In the genomic region with DNA sequence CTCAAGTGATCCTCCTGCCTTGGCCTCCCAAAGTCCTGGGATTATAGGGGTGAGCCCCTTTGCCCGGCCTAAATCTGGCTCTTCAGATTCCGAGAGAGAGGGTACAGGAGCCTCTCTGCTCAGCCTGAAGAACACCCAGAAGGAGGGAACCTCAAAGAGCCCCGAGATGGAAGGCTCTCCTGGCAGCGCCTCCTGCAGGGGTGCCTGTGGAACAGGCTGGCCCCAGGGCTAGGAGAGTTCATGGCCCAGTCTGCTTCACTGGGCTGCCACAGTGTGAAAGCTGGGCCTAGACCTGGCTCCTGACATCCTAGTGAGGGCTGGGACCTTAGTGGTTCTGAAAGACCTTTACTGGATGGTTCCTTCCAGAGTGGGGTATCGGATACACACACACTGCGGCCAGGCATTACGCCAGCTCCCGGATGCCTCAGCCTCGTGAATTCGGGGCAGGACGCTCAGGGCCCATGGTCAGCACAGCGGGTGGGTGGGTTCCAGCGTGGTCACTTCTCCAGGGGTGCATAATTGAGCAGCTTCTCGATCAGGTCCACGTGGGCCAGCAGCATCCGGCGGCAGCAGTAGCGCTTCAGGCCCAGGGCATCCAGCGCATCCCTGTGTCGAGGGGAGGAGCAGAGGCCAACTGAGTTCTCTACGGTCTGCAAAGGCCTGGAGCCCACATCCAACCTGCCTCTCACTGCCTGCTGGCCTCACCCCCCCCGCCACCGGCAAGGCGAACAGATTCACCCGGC, we compare ENCODE assay signal across 12 cellular contexts. TPM values are rescaled to one million over a fixed set of nuclear protein-coding genes. Genes with fewer than 3 reads are reported as not detected.
DNase-seq lines count a peak whose midpoint lies in the region; TF ChIP-seq lines count a peak whose summit lies in the region.
"Had no signal": no experiment of that assay in that cellular context is flagged by ENCODE, and none has a peak within 500 bp of the region (broad histone marks: within the 10 kb centered on the region; RNA-seq: fewer than 3 reads in every experiment).

No MANE protein-coding gene starts in this region.

- H3K4me2 ChIP-seq in MM.1S (ENCODE audit: low read depth, low read length), result no peak overlapping the region
- peak overlapping the region; percentile 96 for H3K4me2 ChIP-seq in osteoblast (ENCODE audit: insufficient read depth, low read length)

- H3K27ac ChIP-seq in MM.1S (ENCODE audit: low read length), result no peak overlapping the region
- H3K27ac ChIP-seq in osteoblast (ENCODE audit: low read depth, low read length), result peak overlapping the region; percentile 61

- peaks cover 76% of the 10 kb centered on the region for H3K36me3 Mint-ChIP-seq in MCF 10A (ENCODE audit: insufficient read depth, unreplicated experiment)

- no peaks in the 10 kb centered on the region for H3K9me3 ChIP-seq in MM.1S (replicated peaks; ENCODE audit: insufficient read depth, low read length)
- no peaks in the 10 kb centered on the region for H3K9me3 ChIP-seq in osteoblast (ENCODE audit: low read depth, low read length)

- no peak overlapping the region for H3K27ac Mint-ChIP-seq in MCF 10A (ENCODE audit: low read depth, unreplicated experiment)

- H4K20me1 ChIP-seq in MM.1S (ENCODE audit: insufficient read depth, low read length) (peaks cover 9% of the 10 kb centered on the region), osteoblast (ENCODE audit: insufficient read depth, low read length) (peaks cover 54% of the 10 kb centered on the region)

- BruUV-seq in MCF 10A (replicated peaks; lab: Mats Ljungman, UMichigan), result no TSS peak

- H3K27me3 ChIP-seq in MM.1S (replicated peaks; ENCODE audit: insufficient read depth, low read length) (peaks cover 18% of the 10 kb centered on the region), osteoblast (ENCODE audit: insufficient read depth, low read length) (no peaks in the 10 kb centered on the region)

- intact Hi-C loops in MCF 10A (cut with micrococcal nuclease), result loop anchor here (5.0 kb wide), 1 partner anchor 33 kb away; a partner anchor contains a TSS

- H3K36me3 ChIP-seq in MM.1S (replicated peaks; ENCODE audit: insufficient read depth, low read length) (0 out of 2 replicates have a peak, but pooled peaks cover 4% of the 10 kb centered on the region), osteoblast (ENCODE audit: insufficient read depth, low read length) (peaks cover 51% of the 10 kb centered on the region)

- H3K4me1 ChIP-seq in MM.1S (ENCODE audit: low read length) (peaks cover 10% of the 10 kb centered on the region), osteoblast (ENCODE audit: insufficient read depth, low read length) (peaks cover 17% of the 10 kb centered on the region)

- no peak overlapping the region for H3K9ac ChIP-seq in MM.1S (ENCODE audit: low read length)

- H3K79me2 ChIP-seq in MM.1S (ENCODE audit: low read length), result peaks cover 31% of the 10 kb centered on the region
- H3K79me2 ChIP-seq in osteoblast (ENCODE audit: insufficient read depth, low read length), result peaks cover 78% of the 10 kb centered on the region

- H3K9me2 ChIP-seq in MM.1S (replicated peaks; ENCODE audit: insufficient read depth, low read length), result no peaks in the 10 kb centered on the region

- TF ChIP-seq CTCF in MM.1S (IDR thresholded peaks at IDR 0.05; ENCODE audit: low read length) (peak; percentile 25), MCF 10A (IDR thresholded peaks at IDR 0.05; ENCODE audit: unreplicated experiment) (peak; percentile 20), osteoblast (IDR thresholded peaks at IDR 0.05; ENCODE audit: extremely low read depth, low read depth, low read length) (peak; percentile 51)

- CTCF ChIA-PET in MCF 10A (lab: Yijun Ruan, JAX), result interaction anchor here (0.6 to 1.4 kb wide), 5 partner anchors 17 to 469 kb away, joined by 3 to 4 read pairs (median 3); a partner anchor contains a TSS

- DNase-seq in DMS53 (lab: John Stamatoyannopoulos, UW) (peak; percentile 49), DMS53 treated with DMSO at 0.1 percent for 48 hours (lab: John Stamatoyannopoulos, UW; ENCODE audit: unreplicated experiment) (no peak), MM.1S (no peak), MCF 10A (ENCODE audit: unreplicated experiment) (no peak), osteoblast (ENCODE audit: insufficient read length, low spot score, missing footprints) (peak; percentile 94), H4 (ENCODE audit: low spot score) (no peak), NCI-H446 treated with DMSO at 0.1 percent for 48 hours (lab: John Stamatoyannopoulos, UW) (no peak), NCI-H748 treated with DMSO at 0.1 percent for 48 hours (lab: John Stamatoyannopoulos, UW) (no peak)
- DNase-seq: activated CD8-positive, alpha-beta memory T cell treated with anti-CD3 and anti-CD28 coated beads for 24 hours; hypothalamus; stimulated activated CD4-positive, alpha-beta T cell treated with anti-CD3 and anti-CD28 coated beads, Interleukin-12 subunit alpha, Interleukin-12 subunit beta, amount 100 ng/mL, for 4 hours had no signal

- H3F3A ChIP-seq in MM.1S (ENCODE audit: insufficient read depth, low read length), result no peaks in the 10 kb centered on the region

- POLR2A ChIA-PET in MCF 10A (lab: Yijun Ruan, JAX), result interaction anchor here (0.9 to 11.4 kb wide), 7 partner anchors 15 to 325 kb away, joined by 3 to 274 read pairs (median 10); a partner anchor contains a TSS

- H3K4me3 ChIP-seq in MM.1S (ENCODE audit: low read length), result no peak overlapping the region
- peak overlapping the region; percentile 97 for H3K4me3 ChIP-seq in osteoblast (ENCODE audit: insufficient read depth, low read length)

- H3K27me3 Mint-ChIP-seq in MCF 10A (ENCODE audit: insufficient read depth, unreplicated experiment), result no peaks in the 10 kb centered on the region

- no peaks in the 10 kb centered on the region for H3K9me3 Mint-ChIP-seq in MCF 10A (ENCODE audit: unreplicated experiment)

- no peak overlapping the region for H2AFZ ChIP-seq in MM.1S (ENCODE audit: low read length)
- no peak overlapping the region for H2AFZ ChIP-seq in osteoblast (ENCODE audit: low read length)

- peaks cover 21% of the 10 kb centered on the region for H3K4me1 Mint-ChIP-seq in MCF 10A (ENCODE audit: insufficient read depth, unreplicated experiment)

- peak overlapping the region; percentile 87 for H3K4me3 Mint-ChIP-seq in MCF 10A (ENCODE audit: unreplicated experiment)

RNA-seq across cellular contexts. Expression of a gene that starts 2.3 kb away (rescaled TPM):
- total RNA-seq in MCF 10A (2022) (96.9 and 118 TPM in 2 replicates), osteoblast (47.4 and 60.8 TPM in 2 replicates)
- total RNA-seq in H4 (2014; rRNA removed; shearing (Covaris generic)), result 199 and 210 TPM in 2 replicates

RNA-seq across cellular contexts. Expression of a gene that starts 2.6 kb away (rescaled TPM):
- total RNA-seq in MCF 10A (2022), result 118 and 148 TPM in 2 replicates
- 168 and 186 TPM in 2 replicates for total RNA-seq in osteoblast
- total RNA-seq in H4 (2014; rRNA removed; shearing (Covaris generic)), result 117 and 131 TPM in 2 replicates

RNA-seq across cellular contexts. Expression of a gene that starts 7.3 kb away (rescaled TPM):
- 404 and 412 TPM in 2 replicates for total RNA-seq in MCF 10A (2022)
- total RNA-seq in osteoblast, result 366 and 416 TPM in 2 replicates
- total RNA-seq in H4 (2014; rRNA removed; shearing (Covaris generic)), result 825 and 1,008 TPM in 2 replicates

RNA-seq across cellular contexts. Expression of a gene that starts 12.3 kb away (rescaled TPM):
- total RNA-seq in MCF 10A (2022), result 1.2 and 1.9 TPM in 2 replicates
- total RNA-seq in osteoblast, result 0.59 and 0.72 TPM in 2 replicates
- total RNA-seq in H4 (2014; rRNA removed; shearing (Covaris generic)), result not detected in 2 replicates
- total RNA-seq: A172 had no signal

RNA-seq across cellular contexts. Expression of a gene that starts 21.3 kb away (rescaled TPM):
- total RNA-seq in MCF 10A (2022) (100 and 112 TPM in 2 replicates), osteoblast (32.1 and 32.6 TPM in 2 replicates)
- total RNA-seq in H4 (2014; rRNA removed; shearing (Covaris generic)), result 13.4 and 22.8 TPM in 2 replicates

Comparison
In these comparisons a context has a peak if more than half of its experiments do, and no peak if none do; other contexts are left out.
1. DNase-seq: peak in DMS53 (single experiment) and osteoblast (single experiment); none in DMS53 treated with DMSO at 0.1 percent for 48 hours (single experiment), MM.1S (single experiment), MCF 10A (single experiment), H4 (single experiment), NCI-H446 treated with DMSO at 0.1 percent for 48 hours (single experiment) and NCI-H748 treated with DMSO at 0.1 percent for 48 hours (single experiment).
2. Peak in every context shown above with its lines, with median percentiles within 50 percentile points of each other: CTCF ChIP-seq.